Comparison of ENCODE assay signal across 15 cellular contexts in the genomic region with DNA sequence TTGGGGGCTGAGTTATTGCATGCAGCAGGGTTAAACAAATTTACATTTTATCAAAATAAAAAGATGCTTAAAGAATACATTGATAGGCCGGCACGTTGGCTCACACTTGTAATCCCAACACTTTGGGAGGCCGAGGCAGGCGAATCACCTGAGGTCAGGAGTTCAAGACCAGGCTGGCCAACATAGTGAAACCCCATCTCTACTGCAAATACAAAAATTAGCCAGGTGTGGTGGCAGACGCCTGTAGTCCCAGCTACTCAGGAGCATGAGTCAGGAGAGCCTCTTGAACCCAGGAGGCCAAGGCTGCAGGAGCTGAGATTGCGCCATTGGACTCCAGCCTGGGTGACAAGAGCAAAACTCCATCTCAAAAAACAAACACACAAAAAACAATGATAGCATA. TPM values are rescaled to one million over a fixed set of nuclear protein-coding genes. Genes with fewer than 3 reads are reported as not detected.
"Had no signal": no experiment of that assay in that cellular context is flagged by ENCODE, and none has a peak within 500 bp of the region (broad histone marks: within the 10 kb centered on the region; RNA-seq: fewer than 3 reads in every experiment).

No MANE protein-coding gene starts in this region.

RNA-seq across cellular contexts. Expression of a gene that starts 54.1 kb away (rescaled TPM):
- total RNA-seq: endodermal cell, gastrocnemius medialis, glomerular endothelial cell, kidney epithelial cell, left cardiac atrium, left ventricle myocardium superior, myocyte, natural killer cell, osteoblast, psoas muscle, renal cortical epithelial cell, smooth muscle cell, ureter had no signal
- polyA plus RNA-seq: neural cell, psoas muscle, smooth muscle cell, thymus had no signal
